ENCODE assay signal across 14 cellular contexts in the genomic region with DNA sequence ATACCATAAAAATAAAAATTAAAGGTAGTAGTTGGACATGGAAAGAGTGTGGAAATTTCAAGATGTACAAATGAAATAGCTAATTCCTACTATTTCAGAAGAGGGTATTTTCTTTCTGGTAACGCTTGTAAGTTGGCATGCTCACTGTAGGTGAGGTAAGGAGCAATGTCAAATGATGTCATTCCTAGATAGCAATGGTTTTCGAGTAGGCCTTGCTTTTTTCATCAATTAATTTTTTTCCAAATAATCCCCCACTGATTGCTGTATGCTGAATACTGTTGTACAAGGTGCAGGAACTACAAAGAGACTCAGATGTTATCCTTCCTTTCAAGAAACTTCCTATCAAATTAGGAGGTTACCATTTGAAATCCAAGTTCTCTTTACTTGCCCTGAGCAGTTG. TPM values are rescaled to one million over a fixed set of nuclear protein-coding genes. Genes with fewer than 3 reads are reported as not detected.
DNase-seq lines count a peak whose midpoint lies in the region; ATAC-seq and TF ChIP-seq lines count a peak whose summit lies in the region.
"Had no signal": no experiment of that assay in that cellular context is flagged by ENCODE, and none has a peak within 500 bp of the region (broad histone marks: within the 10 kb centered on the region; RNA-seq: fewer than 3 reads in every experiment).

No MANE protein-coding gene starts in this region.

- 19% methylated on average over 2 of the region's 2 CpGs for WGBS in right lobe of liver (ENCODE audit: insufficient coverage, low coverage, low lambda C conversion rate, missing lambda C conversion rate)

- H3K9ac ChIP-seq in BLaER1 (no peak overlapping the region), skeletal muscle tissue (ENCODE audit: low read depth in 1 of 3, low read length in 3 of 3) (peak overlapping the region in 2 of 3 donors; percentile 27 to 82)

- TF ChIP-seq POLR2A in right lobe of liver (IDR thresholded peaks at IDR 0.05) = no peak

- H3K9me3 ChIP-seq in BLaER1 = no peaks in the 10 kb centered on the region
- H3K9me3 ChIP-seq in right lobe of liver = no peaks in the 10 kb centered on the region
- no peaks in the 10 kb centered on the region for H3K9me3 ChIP-seq in skeletal muscle tissue (ENCODE audit: control insufficient read depth in 3 of 3, low read length in 3 of 3)

- DNase-seq in right lobe of liver (no peak), Ammon's horn (ENCODE audit: low spot score) (no peak)
- no peak for DNase-seq in activated CD4-positive, CD25-positive, alpha-beta regulatory T cell treated with anti-CD3 and anti-CD28 coated beads, Interleukin-2, amount 50 U/mL, for 72 hours
- DNase-seq: activated CD8-positive, alpha-beta memory T cell treated with anti-CD3 and anti-CD28 coated beads, Interleukin-2, amount 10 ng/mL, durations not matched to agents 7 days and 5 days; activated naive CD4-positive, alpha-beta T cell treated with Interleukin-2 at 50 U/mL for 16 hours; NCI-H1048 had no signal

- H3K27ac ChIP-seq in BLaER1 (no peak overlapping the region), angular gyrus (ENCODE audit: low read depth, low read length) (peak overlapping the region; percentile 98), right lobe of liver (peak overlapping the region; percentile 79 to 86 (median 81)), skeletal muscle tissue (ENCODE audit: low read depth, low read length) (peak overlapping the region; percentile 97)

- no peaks in the 10 kb centered on the region for H3K36me3 ChIP-seq in BLaER1
- peaks cover 0 to 15% (median 6%) of the 10 kb centered on the region in 4 donors for H3K36me3 ChIP-seq in right lobe of liver
- H3K36me3 ChIP-seq in skeletal muscle tissue (ENCODE audit: control insufficient read depth in 3 of 3, insufficient read depth in 3 of 3, low read length in 3 of 3) = peaks cover 0 to 5% (median 5%) of the 10 kb centered on the region in 3 donors

- H3K27me3 ChIP-seq in BLaER1 (no peaks in the 10 kb centered on the region), right lobe of liver (no peaks in the 10 kb centered on the region), skeletal muscle tissue (ENCODE audit: control insufficient read depth in 3 of 3, insufficient read depth in 3 of 3, low read length in 3 of 3) (no peaks in the 10 kb centered on the region)
- H3K27me3 ChIP-seq: cardiac muscle cell had no signal

- TF ChIP-seq CTCF in right lobe of liver (IDR thresholded peaks at IDR 0.05) = no peak

- H3K4me1 ChIP-seq in BLaER1 (peaks cover 14% of the 10 kb centered on the region), right lobe of liver (peaks cover 0 to 26% (median 7%) of the 10 kb centered on the region in 4 donors), skeletal muscle tissue (ENCODE audit: control insufficient read depth in 3 of 3, insufficient read depth in 3 of 3, low read length in 3 of 3) (peaks cover 7 to 28% (median 24%) of the 10 kb centered on the region in 3 donors)

- intact Hi-C loops in right lobe of liver (cut with DNase I) = no loop called here

- H3K4me2 ChIP-seq in BLaER1 = peak overlapping the region; percentile 36

- no peaks in the 10 kb centered on the region for H4K20me1 ChIP-seq in BLaER1

- peak in 2 of 4 donors; percentile 8 to 14 for ATAC-seq in right lobe of liver
- no peak for ATAC-seq in GM18520 (IDR thresholded peaks at IDR 0.05; ENCODE audit: unreplicated experiment)
- ATAC-seq in GM18870 (IDR thresholded peaks at IDR 0.05; ENCODE audit: unreplicated experiment) = no peak
- ATAC-seq: activated CD8-positive, alpha-beta memory T cell treated with anti-CD3 and anti-CD28 coated beads, Interleukin-2, amount 10 ng/mL, durations not matched to agents 7 days and 5 days; SK-N-SH treated with all-trans-retinoic acid at 6 μM for 48 hours had no signal

- H3K4me3 ChIP-seq in BLaER1 = no peak overlapping the region
- peak overlapping the region in 2 of 3 donors; percentile 66 to 72 for H3K4me3 ChIP-seq in right lobe of liver
- peak overlapping the region in 1 of 3 donors; percentile 98 for H3K4me3 ChIP-seq in skeletal muscle tissue (ENCODE audit: low read length in 3 of 3)

RNA-seq across cellular contexts. Expression of gene SELENOP, which starts 0.9 kb away (rescaled TPM):
- total RNA-seq in right lobe of liver = 1,000 to 10,000 TPM; 1,892 to 2,891 (median 2,149) TPM
- 179 TPM for total RNA-seq in skeletal muscle tissue
- total RNA-seq: HT1080 had no signal

RNA-seq across cellular contexts. Expression of gene CCDC152, which starts 56.0 kb away (rescaled TPM):
- total RNA-seq in right lobe of liver = 1 to 10 TPM in 1 of 6 experiments, under 1 TPM in 4, not detected in 1; 0.06 to 1.2 (median 0.42) TPM
- total RNA-seq in skeletal muscle tissue = 1.6 TPM
- total RNA-seq: HT1080 had no signal

Comparison
In these comparisons a context has a peak if more than half of its experiments do, and no peak if none do; other contexts are left out.
1. RNA of gene SELENOP, which starts 0.9 kb away (total RNA-seq): 1,892 to 2,891 TPM in right lobe of liver; 179 TPM in skeletal muscle tissue (single experiment); every median in the first group is over 10 times any median in the second.